24 cellular contexts compared by ENCODE assay signal in the genomic region with DNA sequence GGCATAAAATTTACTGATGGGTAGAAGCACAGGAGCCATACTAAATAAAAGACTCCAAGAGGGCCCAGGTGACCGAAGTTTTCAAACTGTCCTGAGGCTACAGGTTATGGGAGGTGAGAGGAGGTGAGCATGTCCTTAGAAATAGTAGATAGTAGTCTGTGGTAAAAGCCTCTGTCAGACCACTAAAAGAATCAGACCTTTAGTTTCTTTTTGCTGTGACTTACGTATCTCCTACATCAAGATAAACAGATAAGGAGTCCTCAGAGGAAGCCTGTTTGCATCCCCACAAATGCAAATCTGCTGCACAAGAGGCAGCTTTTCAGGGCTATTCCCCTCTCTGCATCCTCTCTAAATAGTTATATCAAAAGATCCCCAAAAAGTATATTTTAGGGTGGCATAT.
"Had no signal": no experiment of that assay in that cellular context is flagged by ENCODE, and none has a peak within 500 bp of the region (broad histone marks: within the 10 kb centered on the region; RNA-seq: fewer than 3 reads in every experiment).

No MANE protein-coding gene starts in this region.

- H3K9ac ChIP-seq: parathyroid adenoma had no signal

- H3K27me3 ChIP-seq: suprapubic skin, transverse colon, upper lobe of right lung, uterus had no signal

- H3K36me3 Mint-ChIP-seq: memory B cell, mesothelial cell of epicardium, naive B cell had no signal

- H3K4me3 ChIP-seq: lung, mucosa of descending colon, smooth muscle cell, suprapubic skin, transverse colon, upper lobe of right lung, uterus had no signal

- H2AFZ ChIP-seq: parathyroid adenoma had no signal

- H3K27ac ChIP-seq: parathyroid adenoma, suprapubic skin, transverse colon, upper lobe of right lung, uterus had no signal

- H3K4me2 ChIP-seq: smooth muscle cell had no signal

- H3K4me3 Mint-ChIP-seq: memory B cell; mesothelial cell of epicardium; natural killer cell treated with Interleukin-12 subunit alpha and Interleukin-12 subunit beta and Interleukin-15 and Interleukin-18, amount 100 ng/mL, for 72 hours; neural crest cell; stimulated activated naive CD8-positive, alpha-beta T cell treated with anti-CD3 and anti-CD28 coated beads, Interleukin-15, amount 100 ng/mL, for 72 hours had no signal

- H3K4me1 ChIP-seq: parathyroid adenoma, suprapubic skin, transverse colon, upper lobe of right lung, uterus had no signal

- H3K79me2 ChIP-seq: parathyroid adenoma had no signal

- H3K9me3 Mint-ChIP-seq: neural crest cell had no signal

- H3K36me3 ChIP-seq: suprapubic skin, transverse colon, upper lobe of right lung, uterus had no signal

- H3K4me1 Mint-ChIP-seq: memory B cell; naive B cell; neural crest cell; stimulated activated naive CD8-positive, alpha-beta T cell treated with anti-CD3 and anti-CD28 coated beads, Interleukin-15, amount 100 ng/mL, for 72 hours had no signal

- DNase-seq: cortex of kidney; kidney; mucosa of descending colon; naive B cell; stimulated activated CD4-positive, alpha-beta T cell treated with anti-CD3 and anti-CD28 coated beads, Interleukin-12 subunit alpha, Interleukin-12 subunit beta, amount 100 ng/mL, for 4 hours; stimulated activated CD4-positive, alpha-beta T cell treated with anti-CD3 and anti-CD28 coated beads, Interleukin-1b, Interleukin-23, amount 100 ng/mL, for 48 hours; stimulated activated CD4-positive, alpha-beta T cell treated with anti-CD3 and anti-CD28 coated beads, Interleukin-4, amount 100 ng/mL, for 1 hour; stimulated activated CD8-positive, alpha-beta memory T cell treated with anti-CD3 and anti-CD28 coated beads, Interleukin-4, amount 100 ng/mL, for 48 hours; stimulated activated naive CD4-positive, alpha-beta T cell; stimulated activated naive CD8-positive, alpha-beta T cell treated with anti-CD3 and anti-CD28 coated beads, Interleukin-15, amount 100 ng/mL, for 72 hours; transverse colon; upper lobe of right lung; uterus had no signal

- H3K27me3 Mint-ChIP-seq: memory B cell; naive B cell; natural killer cell treated with Interleukin-12 subunit alpha and Interleukin-12 subunit beta and Interleukin-15 and Interleukin-18, amount 100 ng/mL, for 72 hours; progenitor cell of endocrine pancreas; stimulated activated naive CD8-positive, alpha-beta T cell treated with anti-CD3 and anti-CD28 coated beads, Interleukin-15, amount 100 ng/mL, for 72 hours had no signal

- ATAC-seq: left lobe of liver; mucosa of descending colon; natural killer cell treated with Interleukin-12 subunit alpha and Interleukin-12 subunit beta and Interleukin-15 and Interleukin-18, amount 100 ng/mL, for 72 hours; sciatic nerve; stimulated activated naive CD8-positive, alpha-beta T cell treated with anti-CD3 and anti-CD28 coated beads, Interleukin-15, amount 100 ng/mL, for 72 hours; upper lobe of right lung had no signal

- H3K27ac Mint-ChIP-seq: memory B cell; mesothelial cell of epicardium; naive B cell; natural killer cell treated with Interleukin-12 subunit alpha and Interleukin-12 subunit beta and Interleukin-15 and Interleukin-18, amount 100 ng/mL, for 72 hours; progenitor cell of endocrine pancreas; stimulated activated naive CD8-positive, alpha-beta T cell treated with anti-CD3 and anti-CD28 coated beads, Interleukin-15, amount 100 ng/mL, for 72 hours had no signal

- H3K9me3 ChIP-seq: transverse colon, upper lobe of right lung, uterus had no signal
